ENCODE assay signal across 8 cellular contexts in genomic region chr2:27627963-27628766, GRCh38. TPM values are rescaled to one million over a fixed set of nuclear protein-coding genes. Genes with fewer than 3 reads are reported as not detected.
DNase-seq lines count a peak whose midpoint lies in the region; ATAC-seq and TF ChIP-seq lines count a peak whose summit lies in the region.

No MANE protein-coding gene starts in this region.

- intact Hi-C loops in Calu3 (cut with micrococcal nuclease; ENCODE audit: unreplicated experiment), result loop anchor here (10.0 kb wide), 2 partner anchors 133 to 223 kb away; partner anchors contain the start of genes FNDC4, GCKR and PPM1G
- intact Hi-C loops in ascending aorta (cut with DNase I), result loop anchor here (2.0 kb wide), 1 partner anchor 139 kb away; the partner anchor contains the start of gene IFT172

- H3K9me3 ChIP-seq in ascending aorta, result no peaks in the 10 kb centered on the region

- peak overlapping the region; percentile 59 to 74 for H3K27ac ChIP-seq in ascending aorta

- H3K4me1 ChIP-seq in ascending aorta, result peaks cover 0 to 5% of the 10 kb centered on the region in 2 donors

- no peak for TF ChIP-seq RAD21 in Ishikawa (IDR thresholded peaks at IDR 0.05; ENCODE audit: low read depth)

- ATAC-seq in GM21515 (IDR thresholded peaks at IDR 0.05; ENCODE audit: unreplicated experiment), result peak; percentile 23

- H3K9me3 Mint-ChIP-seq in Calu3 (ENCODE audit: low read depth, unreplicated experiment), result no peaks in the 10 kb centered on the region

- peaks cover 21 to 33% of the 10 kb centered on the region in 2 donors for H3K36me3 ChIP-seq in ascending aorta

- H3K4me3 ChIP-seq in ascending aorta, result peak overlapping the region; percentile 66 to 71

- no peaks in the 10 kb centered on the region for H3K27me3 Mint-ChIP-seq in Calu3 (ENCODE audit: unreplicated experiment)

- CTCF ChIA-PET in Calu3 (lab: Charles Lee), result interaction anchor here (0.6 to 2.7 kb wide), 2 partner anchors 55 to 407 kb away, joined by 3 to 14 read pairs; no protein-coding TSS in a partner anchor

- BruUV-seq in Calu3 (replicated peaks; lab: Mats Ljungman, UMichigan), result TSS peak; percentile 64

- H3K27ac Mint-ChIP-seq in Calu3 (ENCODE audit: unreplicated experiment), result no peak overlapping the region

- peak; percentile 28; the same call in 1 of the 2 replicates for TF ChIP-seq EP300 in Ishikawa (IDR thresholded peaks at IDR 0.05; ENCODE audit: borderline replicate concordance)

- H3K27me3 ChIP-seq in ascending aorta, result no peaks in the 10 kb centered on the region

- TF ChIP-seq CTCF in Calu3 (IDR thresholded peaks at IDR 0.05; ENCODE audit: unreplicated experiment), result no peak
- TF ChIP-seq CTCF in ascending aorta (IDR thresholded peaks at IDR 0.05), result no peak

- peaks cover 14% of the 10 kb centered on the region for H3K4me1 Mint-ChIP-seq in Calu3 (ENCODE audit: low read depth, unreplicated experiment)

- H3K36me3 Mint-ChIP-seq in Calu3 (ENCODE audit: insufficient read depth, unreplicated experiment), result peaks cover 7% of the 10 kb centered on the region

- DNase-seq in Calu3, result peak; percentile 49
- DNase-seq in ascending aorta (ENCODE audit: low spot score in 2 of 2), result no peak
- DNase-seq in iPS-NIHi11 (ENCODE audit: low spot score), result peak; percentile 11
- DNase-seq in stimulated activated CD8-positive, alpha-beta memory T cell treated with anti-CD3 and anti-CD28 coated beads, Interleukin-4, amount 100 ng/mL, for 48 hours, result peak; percentile 32
- no peak for DNase-seq in germinal center (ENCODE audit: low spot score)
- DNase-seq in activated effector memory CD4-positive, alpha-beta T cell treated with Interleukin-2 at 50 U/mL for 16 hours, result no peak

- no peak overlapping the region for H3K4me3 Mint-ChIP-seq in Calu3 (ENCODE audit: low read depth, unreplicated experiment)

TF ChIP-seq in Ishikawa, 13 proteins besides CTCF, POLR2A, EP300 and RAD21:
- TF ChIP-seq REST (IDR thresholded peaks at IDR 0.05; ENCODE audit: low read depth), result no peak
- peak; percentile 58 for TF ChIP-seq TEAD4 (IDR thresholded peaks at IDR 0.05)
- TF ChIP-seq ZBTB7A (IDR thresholded peaks at IDR 0.05; ENCODE audit: low read depth), result no peak

RNA-seq across cellular contexts. Expression of gene CCDC121, which starts 0.6 kb away (rescaled TPM):
- total RNA-seq in Calu3 (2022), result 5.5 and 6.3 TPM in 2 replicates
- total RNA-seq in ascending aorta, result 8.0 TPM

RNA-seq across cellular contexts. Expression of gene GPN1, which starts 0.7 kb away (rescaled TPM):
- total RNA-seq in Calu3 (2022), result 32.6 and 33.2 TPM in 2 replicates
- total RNA-seq in ascending aorta, result 13.1 TPM

RNA-seq across cellular contexts. Expression of gene SUPT7L, which starts 35.2 kb away (rescaled TPM):
- total RNA-seq in Calu3 (2022) (33.0 and 35.5 TPM in 2 replicates), ascending aorta (6.1 TPM)

RNA-seq across cellular contexts. Expression of gene SLC4A1AP, which starts 35.5 kb away (rescaled TPM):
- 24.2 and 27.8 TPM in 2 replicates for total RNA-seq in Calu3 (2022)
- total RNA-seq in ascending aorta, result 26.8 TPM

RNA-seq across cellular contexts. Expression of gene ZNF512, which starts 45.3 kb away (rescaled TPM):
- 24.4 and 28.6 TPM in 2 replicates for total RNA-seq in Calu3 (2022)
- total RNA-seq in ascending aorta, result 64.8 TPM

Comparison
In these comparisons a context has a peak if more than half of its experiments do, and no peak if none do; other contexts are left out.
1. DNase-seq: peak in Calu3 (single experiment), iPS-NIHi11 (single experiment) and stimulated activated CD8-positive, alpha-beta memory T cell treated with anti-CD3 and anti-CD28 coated beads, Interleukin-4, amount 100 ng/mL, for 48 hours (single experiment); none in ascending aorta (0 of 2), germinal center (single experiment) and activated effector memory CD4-positive, alpha-beta T cell treated with Interleukin-2 at 50 U/mL for 16 hours (single experiment).